Comparison of ENCODE assay signal across 8 cellular contexts in the genomic region with DNA sequence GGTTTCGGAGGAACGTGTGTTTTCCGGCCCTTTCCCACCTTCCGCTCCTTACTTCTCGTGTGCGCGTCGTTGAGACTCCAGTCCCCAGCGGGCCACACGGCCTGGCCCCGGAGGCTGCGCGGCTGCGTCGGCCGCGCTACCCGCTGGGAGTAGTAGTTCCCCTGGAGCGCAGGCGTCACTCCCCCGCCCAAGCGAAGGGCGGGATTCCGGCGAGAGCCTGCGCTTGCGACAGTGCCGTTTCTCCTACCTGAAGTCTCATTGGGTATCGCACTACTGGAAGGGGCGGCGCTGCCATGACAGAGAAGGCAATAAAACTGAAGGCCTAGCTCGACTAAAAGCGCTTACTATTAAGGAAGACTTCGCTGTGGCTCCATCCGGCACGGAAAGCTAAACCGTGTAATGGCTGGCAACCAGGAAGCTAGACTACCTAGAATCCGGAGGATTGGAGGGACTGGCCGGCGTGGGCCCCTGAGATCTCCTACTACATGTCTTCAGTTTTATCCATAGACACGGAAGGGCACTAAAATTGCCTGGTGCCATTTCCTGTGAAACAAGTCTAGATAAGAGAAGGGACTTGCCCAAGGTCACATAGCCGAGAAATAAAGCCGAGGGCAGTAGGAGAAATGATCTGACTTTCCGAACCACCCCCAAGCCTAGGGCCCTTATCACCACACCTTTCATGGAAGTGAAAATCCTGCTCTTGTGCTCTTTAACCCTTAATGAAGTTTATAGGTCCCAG. TPM values are rescaled to one million over a fixed set of nuclear protein-coding genes. Genes with fewer than 3 reads are reported as not detected.
A peak's percentile ranks its signal among the peaks of the same experiment; 100 is the strongest.
DNase-seq lines count a peak whose midpoint lies in the region; ATAC-seq and TF ChIP-seq lines count a peak whose summit lies in the region.

No MANE protein-coding gene starts in this region.

- peaks cover 34% of the 10 kb centered on the region for H3K4me1 Mint-ChIP-seq in CD14-positive monocyte
- peaks cover 34% of the 10 kb centered on the region for H3K4me1 Mint-ChIP-seq in dendritic cell treated with granulocyte-macrophage colony-stimulating factor and Interleukin-4, amounts not matched to agents 40 ng/mL and 50 ng/mL, for 4 days (ENCODE audit: low read depth)

- intact Hi-C loops in CD14-positive monocyte (cut with micrococcal nuclease): loop anchor here (2.0 to 10.0 kb wide), 3 partner anchors 64 to 115 kb away; a partner anchor contains a TSS
- intact Hi-C loops in dendritic cell treated with granulocyte-macrophage colony-stimulating factor and Interleukin-4, amounts not matched to agents 40 ng/mL and 50 ng/mL, for 4 days (cut with micrococcal nuclease): loop anchor here (5.0 to 10.0 kb wide), 2 partner anchors 80 to 158 kb away; no protein-coding TSS in a partner anchor

- peak; percentile 98 for DNase-seq in CD14-positive monocyte (ENCODE audit: low spot score)
- peak; percentile 99 for DNase-seq in NCI-H748 (lab: John Stamatoyannopoulos, UW; ENCODE audit: unreplicated experiment)
- peak; percentile 85 to 96 for DNase-seq in activated CD4-positive, alpha-beta T cell treated with anti-CD3 and anti-CD28 coated beads, Interleukin-2, amount 50 U/mL, for 24 hours (ENCODE audit: low read depth in 1 of 2, low spot score in 1 of 2)
- peak; percentile 98 for DNase-seq in left lobe of liver (ENCODE audit: low spot score)
- DNase-seq in stimulated activated CD4-positive, alpha-beta T cell treated with anti-CD3 and anti-CD28 coated beads, Interleukin-2, amount 100 ng/mL, for 4 hours (ENCODE audit: low read depth): peak; percentile 97

- H3K27ac Mint-ChIP-seq in CD14-positive monocyte: peak overlapping the region; percentile 97 to 100 (median 99)
- peak overlapping the region; percentile 90 for H3K27ac Mint-ChIP-seq in dendritic cell treated with granulocyte-macrophage colony-stimulating factor and Interleukin-4, amounts not matched to agents 40 ng/mL and 50 ng/mL, for 4 days

- no peaks in the 10 kb centered on the region for H3K27me3 Mint-ChIP-seq in CD14-positive monocyte (ENCODE audit: low read depth in 3 of 3)
- H3K27me3 Mint-ChIP-seq in dendritic cell treated with granulocyte-macrophage colony-stimulating factor and Interleukin-4, amounts not matched to agents 40 ng/mL and 50 ng/mL, for 4 days: no peaks in the 10 kb centered on the region

- peak; percentile 82 for ATAC-seq in GM19395 (IDR thresholded peaks at IDR 0.05; ENCODE audit: unreplicated experiment)
- ATAC-seq in HG03558 (IDR thresholded peaks at IDR 0.05; ENCODE audit: extremely low read depth, unreplicated experiment): peak; percentile 70
- ATAC-seq in left lobe of liver: peak; percentile 87

- H3K9me3 Mint-ChIP-seq in CD14-positive monocyte: no peaks in the 10 kb centered on the region
- H3K9me3 Mint-ChIP-seq in dendritic cell treated with granulocyte-macrophage colony-stimulating factor and Interleukin-4, amounts not matched to agents 40 ng/mL and 50 ng/mL, for 4 days: no peaks in the 10 kb centered on the region

- peak overlapping the region; percentile 90 to 100 for H3K4me3 Mint-ChIP-seq in CD14-positive monocyte
- H3K4me3 Mint-ChIP-seq in dendritic cell treated with granulocyte-macrophage colony-stimulating factor and Interleukin-4, amounts not matched to agents 40 ng/mL and 50 ng/mL, for 4 days: peak overlapping the region; percentile 97

- peaks cover 10 to 22% of the 10 kb centered on the region in 2 donors for H3K36me3 Mint-ChIP-seq in CD14-positive monocyte
- H3K36me3 Mint-ChIP-seq in dendritic cell treated with granulocyte-macrophage colony-stimulating factor and Interleukin-4, amounts not matched to agents 40 ng/mL and 50 ng/mL, for 4 days (ENCODE audit: low read depth): peaks cover 66% of the 10 kb centered on the region

- TF ChIP-seq CTCF in CD14-positive monocyte (IDR thresholded peaks at IDR 0.05): no peak

RNA-seq across cellular contexts. Expression of a gene that starts 0.8 kb away (rescaled TPM):
- 10 to 100 TPM; 36.2 to 43.4 TPM for polyA plus RNA-seq in CD14-positive monocyte
- 6.5 TPM for total RNA-seq in left lobe of liver

RNA-seq across cellular contexts. Expression of a gene that starts 0.8 kb away (rescaled TPM):
- 10 to 100 TPM; 71.6 to 79.5 TPM for polyA plus RNA-seq in CD14-positive monocyte
- 76.2 TPM for total RNA-seq in left lobe of liver

Comparison
In these comparisons a context has a peak if more than half of its experiments do, and no peak if none do; other contexts are left out.
1. Peak in every context shown above with its lines: DNase-seq and ATAC-seq.